In genomic region chr5:1770443-1770802, GRCh38 we compare ENCODE assay signal across 23 cellular contexts.
"Had no signal": no experiment of that assay in that cellular context is flagged by ENCODE, and none has a peak within 500 bp of the region (broad histone marks: within the 10 kb centered on the region; RNA-seq: fewer than 3 reads in every experiment).

No MANE protein-coding gene starts in this region.

- H3K27ac Mint-ChIP-seq: memory B cell; mesothelial cell of epicardium; nephron; progenitor cell of endocrine pancreas; stimulated activated naive B cell treated with anti-CD40 and anti-IgM and Interleukin-4, amounts not matched to agents 10 μg/mL and 1 μg/mL and 100 μg/mL, for 72 hours; stimulated activated naive CD8-positive, alpha-beta T cell treated with anti-CD3 and anti-CD28 coated beads, Interleukin-15, amount 100 ng/mL, for 72 hours had no signal

- H3K27ac ChIP-seq: dorsolateral prefrontal cortex, heart right ventricle, lower lobe of right lung, neutrophil, right lobe of liver, testis, tibial nerve, upper lobe of right lung, vagina had no signal

- DNase-seq: cortex of kidney; effector CD8-positive, alpha-beta T cell; heart right ventricle; hypothalamus; kidney glomerular epithelial cell; stimulated activated CD4-positive, alpha-beta T cell treated with anti-CD3 and anti-CD28 coated beads, Interleukin-2, amount 100 ng/mL, for 24 hours; stimulated activated CD4-positive, alpha-beta T cell treated with anti-CD3 and anti-CD28 coated beads, Interleukin-4, amount 100 ng/mL, for 4 hours; stimulated activated naive B cell treated with anti-CD40 and anti-IgM and Interleukin-4, amounts not matched to agents 10 μg/mL and 1 μg/mL and 100 μg/mL, for 72 hours; stimulated activated naive CD8-positive, alpha-beta T cell treated with anti-CD3 and anti-CD28 coated beads, Interleukin-15, amount 100 ng/mL, for 72 hours; testis; upper lobe of right lung had no signal

- ATAC-seq: esophagus mucosa; left lobe of liver; lower lobe of right lung; right lobe of liver; stimulated activated naive B cell treated with anti-CD40 and anti-IgM and Interleukin-4, amounts not matched to agents 10 μg/mL and 1 μg/mL and 100 μg/mL, for 72 hours; stimulated activated naive CD8-positive, alpha-beta T cell treated with anti-CD3 and anti-CD28 coated beads, Interleukin-15, amount 100 ng/mL, for 72 hours; upper lobe of right lung had no signal

- H3K4me1 Mint-ChIP-seq: memory B cell; mesothelial cell of epicardium; nephron; stimulated activated naive B cell treated with anti-CD40 and anti-IgM and Interleukin-4, amounts not matched to agents 10 μg/mL and 1 μg/mL and 100 μg/mL, for 72 hours had no signal

- H3K27me3 Mint-ChIP-seq: stimulated activated naive CD8-positive, alpha-beta T cell treated with anti-CD3 and anti-CD28 coated beads, Interleukin-15, amount 100 ng/mL, for 72 hours had no signal

- H3K36me3 Mint-ChIP-seq: memory B cell; mesothelial cell of epicardium; stimulated activated naive B cell treated with anti-CD40 and anti-IgM and Interleukin-4, amounts not matched to agents 10 μg/mL and 1 μg/mL and 100 μg/mL, for 72 hours had no signal

- H3K4me3 Mint-ChIP-seq: memory B cell; mesothelial cell of epicardium; nephron; stimulated activated naive B cell treated with anti-CD40 and anti-IgM and Interleukin-4, amounts not matched to agents 10 μg/mL and 1 μg/mL and 100 μg/mL, for 72 hours; stimulated activated naive CD8-positive, alpha-beta T cell treated with anti-CD3 and anti-CD28 coated beads, Interleukin-15, amount 100 ng/mL, for 72 hours had no signal

- H3K9me3 Mint-ChIP-seq: memory B cell; stimulated activated naive CD8-positive, alpha-beta T cell treated with anti-CD3 and anti-CD28 coated beads, Interleukin-15, amount 100 ng/mL, for 72 hours had no signal
